ENCODE assay signal across 1 cellular context in genomic region chr3:157368171-157368570, GRCh38.
TF ChIP-seq lines count a peak whose summit lies in the region.

No MANE protein-coding gene starts in this region.

TF ChIP-seq in WTC11, 78 proteins besides CTCF, POLR2A, EP300 and RAD21 (continued from another document):
- TF ChIP-seq MLX (CRISPR knock-in tag; IDR thresholded peaks at IDR 0.05) (no peak), NFYB (CRISPR knock-in tag; conservative IDR thresholded peaks at IDR 0.05; ENCODE audit: low read depth) (no peak), ZNF671 (CRISPR knock-in tag; IDR thresholded peaks at IDR 0.05) (no peak), ARID4B (CRISPR knock-in tag; IDR thresholded peaks at IDR 0.05; ENCODE audit: borderline replicate concordance) (no peak), FOXJ3 (CRISPR knock-in tag; IDR thresholded peaks at IDR 0.05; ENCODE audit: borderline replicate concordance) (no peak)
